8 cellular contexts compared by ENCODE assay signal in the genomic region with DNA sequence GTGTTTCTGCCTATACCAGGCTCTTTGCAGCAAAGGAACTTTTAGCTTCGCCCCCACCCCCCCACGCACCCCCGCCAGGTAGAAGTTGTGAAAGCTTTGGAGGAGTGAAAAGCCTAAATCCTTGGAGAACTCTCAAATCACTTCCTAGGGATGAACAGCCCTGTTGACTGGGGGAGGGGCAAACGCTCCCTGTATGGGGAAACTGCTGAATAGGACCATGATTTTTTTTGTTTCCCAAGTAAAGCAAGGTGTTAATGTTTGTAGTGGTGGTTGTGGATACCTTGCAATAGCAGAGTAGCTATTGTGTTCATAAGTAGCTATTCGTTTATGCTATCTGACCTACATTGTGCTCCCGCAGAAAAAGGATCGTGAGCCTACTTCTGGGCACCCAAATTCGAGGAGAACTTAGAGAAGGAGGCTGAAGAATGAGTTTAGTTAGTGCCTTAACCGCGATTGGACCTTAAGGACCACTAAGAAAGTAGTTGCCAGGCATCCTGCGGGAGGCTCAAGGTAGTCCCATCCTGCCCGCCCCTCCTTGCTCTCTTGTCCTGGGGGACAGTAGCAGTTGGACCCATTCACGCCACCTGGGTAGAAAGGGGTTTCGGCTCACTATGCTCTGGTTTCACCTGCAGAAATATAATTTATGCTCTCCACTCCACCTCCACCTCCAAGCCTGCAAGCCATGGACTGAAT. TPM values are rescaled to one million over a fixed set of nuclear protein-coding genes. Genes with fewer than 3 reads are reported as not detected.
DNase-seq lines count a peak whose midpoint lies in the region; TF ChIP-seq lines count a peak whose summit lies in the region.

No MANE protein-coding gene starts in this region.

- H3K9me3 ChIP-seq in vagina: no peaks in the 10 kb centered on the region

- peak; percentile 21 for DNase-seq in COR-L47 (lab: John Stamatoyannopoulos, UW)
- DNase-seq in NCI-H2029 (lab: John Stamatoyannopoulos, UW): peak; percentile 67
- DNase-seq in choroid plexus epithelial cell (ENCODE audit: low read depth): peak; percentile 30
- DNase-seq in mesothelial cell of epicardium (ENCODE audit: low spot score in 2 of 2, unreplicated experiment in 2 of 2): no peak
- DNase-seq in vagina (ENCODE audit: extremely low spot score in 2 of 2): no peak
- DNase-seq in OCI-M2 (lab: John Stamatoyannopoulos, UW; ENCODE audit: unreplicated experiment): no peak
- DNase-seq in SKM-1 (lab: John Stamatoyannopoulos, UW; ENCODE audit: unreplicated experiment): no peak
- DNase-seq in stimulated activated CD4-positive, alpha-beta T cell treated with anti-CD3 and anti-CD28 coated beads, Interleukin-1b, Interleukin-23, amount 100 ng/mL, for 48 hours: no peak

- H3K27me3 ChIP-seq in vagina: no peaks in the 10 kb centered on the region

- peak overlapping the region; percentile 91 for H3K4me3 Mint-ChIP-seq in mesothelial cell of epicardium

- peaks cover 15 to 31% of the 10 kb centered on the region in 2 donors for H3K36me3 ChIP-seq in vagina

- peaks cover 52% of the 10 kb centered on the region for H3K4me1 ChIP-seq in vagina

- peak overlapping the region; percentile 99 for H3K27ac Mint-ChIP-seq in mesothelial cell of epicardium

- peak overlapping the region; percentile 90 for H3K4me3 ChIP-seq in choroid plexus epithelial cell (ENCODE audit: low read depth, low read length)
- peak overlapping the region; percentile 92 to 97 for H3K4me3 ChIP-seq in vagina

- peaks cover 52% of the 10 kb centered on the region for H3K4me1 Mint-ChIP-seq in mesothelial cell of epicardium

- H3K27ac ChIP-seq in vagina: peak overlapping the region; percentile 100

- intact Hi-C loops in vagina (cut with DNase I): loop anchor here (5.0 kb wide), 2 partner anchors 188 to 283 kb away; a partner anchor contains a TSS

- TF ChIP-seq POLR2A in vagina (IDR thresholded peaks at IDR 0.05): no peak

- TF ChIP-seq CTCF in choroid plexus epithelial cell (conservative IDR thresholded peaks at IDR 0.05; ENCODE audit: low read depth, low read length): no peak
- no peak for TF ChIP-seq CTCF in mesothelial cell of epicardium (IDR thresholded peaks at IDR 0.05; ENCODE audit: unreplicated experiment)
- TF ChIP-seq CTCF in vagina (IDR thresholded peaks at IDR 0.05): no peak

- peaks cover 24% of the 10 kb centered on the region for H3K36me3 Mint-ChIP-seq in mesothelial cell of epicardium

- H3K9me3 Mint-ChIP-seq in mesothelial cell of epicardium: no peaks in the 10 kb centered on the region

- H3K27me3 Mint-ChIP-seq in mesothelial cell of epicardium (ENCODE audit: low read depth): no peaks in the 10 kb centered on the region

RNA-seq across cellular contexts. Expression of a gene that starts 0.9 kb away (rescaled TPM):
- total RNA-seq in mesothelial cell of epicardium: 196 to 218 TPM (median 205 TPM) in 3 replicates
- 1,179 TPM for total RNA-seq in vagina

Comparison
In these comparisons a context has a peak if more than half of its experiments do, and no peak if none do; other contexts are left out.
1. DNase-seq: peak in COR-L47 (single experiment), NCI-H2029 (single experiment) and choroid plexus epithelial cell (single experiment); none in mesothelial cell of epicardium (0 of 2), vagina (0 of 2), OCI-M2 (single experiment), SKM-1 (single experiment) and stimulated activated CD4-positive, alpha-beta T cell treated with anti-CD3 and anti-CD28 coated beads, Interleukin-1b, Interleukin-23, amount 100 ng/mL, for 48 hours (single experiment).